In the genomic region with DNA sequence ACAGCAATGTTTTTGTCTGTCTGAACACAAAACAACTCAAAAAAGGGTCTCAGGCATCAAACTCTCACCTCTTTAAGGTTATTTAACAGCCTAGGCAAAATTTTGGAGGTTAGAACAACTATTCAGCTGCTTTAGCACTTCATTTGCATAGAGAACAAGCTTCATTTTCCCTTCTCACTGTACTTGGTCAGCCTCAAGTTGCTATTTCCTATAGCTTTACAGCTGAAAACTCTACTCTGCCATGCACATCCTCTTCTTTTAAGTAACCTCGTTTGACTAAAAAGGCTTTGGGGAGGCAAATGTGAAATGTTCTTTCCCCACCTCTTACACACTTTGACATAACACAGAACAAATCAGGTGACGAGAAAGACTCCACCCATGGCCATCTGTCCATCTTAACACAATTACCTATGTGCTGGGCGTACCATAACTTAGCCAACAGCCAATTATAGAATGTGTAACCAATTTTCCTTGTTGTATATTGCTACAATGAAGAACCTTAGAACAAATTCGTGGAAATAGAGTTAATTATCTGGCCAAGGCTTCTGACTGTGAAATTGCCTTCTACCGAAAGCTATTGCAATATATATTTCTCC, we compare ENCODE assay signal across 1 cellular context.
TF ChIP-seq lines count a peak whose summit lies in the region.

No MANE protein-coding gene starts in this region.

TF ChIP-seq in GM12878, 131 proteins besides CTCF, POLR2A, EP300 and RAD21 (continued from another document):
- TF ChIP-seq, protein P1, sequence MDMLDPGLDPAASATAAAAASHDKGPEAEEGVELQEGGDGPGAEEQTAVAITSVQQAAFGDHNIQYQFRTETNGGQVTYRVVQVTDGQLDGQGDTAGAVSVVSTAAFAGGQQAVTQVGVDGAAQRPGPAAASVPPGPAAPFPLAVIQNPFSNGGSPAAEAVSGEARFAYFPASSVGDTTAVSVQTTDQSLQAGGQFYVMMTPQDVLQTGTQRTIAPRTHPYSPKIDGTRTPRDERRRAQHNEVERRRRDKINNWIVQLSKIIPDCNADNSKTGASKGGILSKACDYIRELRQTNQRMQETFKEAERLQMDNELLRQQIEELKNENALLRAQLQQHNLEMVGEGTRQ (IDR thresholded peaks at IDR 0.05; ENCODE audit: borderline replicate concordance, low read depth, low read length), result no peak
- TF ChIP-seq, protein P2, sequence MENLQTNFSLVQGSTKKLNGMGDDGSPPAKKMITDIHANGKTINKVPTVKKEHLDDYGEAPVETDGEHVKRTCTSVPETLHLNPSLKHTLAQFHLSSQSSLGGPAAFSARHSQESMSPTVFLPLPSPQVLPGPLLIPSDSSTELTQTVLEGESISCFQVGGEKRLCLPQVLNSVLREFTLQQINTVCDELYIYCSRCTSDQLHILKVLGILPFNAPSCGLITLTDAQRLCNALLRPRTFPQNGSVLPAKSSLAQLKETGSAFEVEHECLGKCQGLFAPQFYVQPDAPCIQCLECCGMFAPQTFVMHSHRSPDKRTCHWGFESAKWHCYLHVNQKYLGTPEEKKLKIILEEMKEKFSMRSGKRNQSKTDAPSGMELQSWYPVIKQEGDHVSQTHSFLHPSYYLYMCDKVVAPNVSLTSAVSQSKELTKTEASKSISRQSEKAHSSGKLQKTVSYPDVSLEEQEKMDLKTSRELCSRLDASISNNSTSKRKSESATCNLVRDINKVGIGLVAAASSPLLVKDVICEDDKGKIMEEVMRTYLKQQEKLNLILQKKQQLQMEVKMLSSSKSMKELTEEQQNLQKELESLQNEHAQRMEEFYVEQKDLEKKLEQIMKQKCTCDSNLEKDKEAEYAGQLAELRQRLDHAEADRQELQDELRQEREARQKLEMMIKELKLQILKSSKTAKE (IDR thresholded peaks at IDR 0.05; ENCODE audit: low read depth, poor library complexity, severe bottlenecking), result no peak
- TF ChIP-seq MTA3 (IDR thresholded peaks at IDR 0.05; ENCODE audit: borderline replicate concordance, low read length), result no peak
